Comparison of ENCODE assay signal across 1 cellular context in genomic region chr16:52191533-52192134, GRCh38.
TF ChIP-seq lines count a peak whose summit lies in the region.

No MANE protein-coding gene starts in this region.

TF ChIP-seq in GM23338, 12 proteins besides CTCF, POLR2A, EP300 and RAD21 (continued from another document):
- TF ChIP-seq ZNF462 (CRISPR knock-in tag; IDR thresholded peaks at IDR 0.05), result no peak
- TF ChIP-seq ZNF114 (CRISPR knock-in tag; IDR thresholded peaks at IDR 0.05), result no peak
- no peak for TF ChIP-seq CREB1 (CRISPR knock-in tag; IDR thresholded peaks at IDR 0.05; ENCODE audit: low read depth)
- no peak for TF ChIP-seq POLR2AphosphoS5 (IDR thresholded peaks at IDR 0.05; ENCODE audit: low read depth)
